In genomic region chr3:196639517-196640500, GRCh38 we compare ENCODE assay signal across 9 cellular contexts. TPM values are rescaled to one million over a fixed set of nuclear protein-coding genes. Genes with fewer than 3 reads are reported as not detected.
DNase-seq lines count a peak whose midpoint lies in the region; ATAC-seq and TF ChIP-seq lines count a peak whose summit lies in the region.
"Had no signal": no experiment of that assay in that cellular context is flagged by ENCODE, and none has a peak within 500 bp of the region (broad histone marks: within the 10 kb centered on the region; RNA-seq: fewer than 3 reads in every experiment).

Gene NRROS, plus strand, starts transcription at chr3:196639694. Its CDS starts 14,846 bp downstream, at chr3:196654540.

- peaks cover 3% of the 10 kb centered on the region for H3K79me1 ChIP-seq in neuronal stem cell (ENCODE audit: low read depth, low read length)

- peak within 1 kb of the TSS; percentile 60 for H3K4ac ChIP-seq in neuronal stem cell (ENCODE audit: low read length)

- WGBS in neuronal stem cell (ENCODE audit: extremely low coverage in 2 of 2, insufficient read length in 2 of 2, insufficient replicate concordance in 1 of 2), 2 donors: no CpG with 5 or more reads among the region's 68 CpGs

- peak within 1 kb of the TSS; percentile 87 for H2AFZ ChIP-seq in neuronal stem cell (ENCODE audit: low read length)

- H3K18ac ChIP-seq in neuronal stem cell (ENCODE audit: low read length): peak within 1 kb of the TSS; percentile 94

- peak within 1 kb of the TSS; percentile 100 for H2BK15ac ChIP-seq in neuronal stem cell (ENCODE audit: low read length)

- H3K4me3 ChIP-seq in neuronal stem cell (ENCODE audit: low read length in 2 of 2): peak within 1 kb of the TSS; percentile 17 to 56

- H3K27ac ChIP-seq in foreskin keratinocyte (no peak within 1 kb of the TSS), neuronal stem cell (replicated peaks; ENCODE audit: low read length) (no peak within 1 kb of the TSS), temporal lobe (ENCODE audit: low read depth, low read length) (peak within 1 kb of the TSS; percentile 22)
- H3K27ac ChIP-seq: C4-2B had no signal

- peak within 1 kb of the TSS; percentile 25 for H2BK5ac ChIP-seq in neuronal stem cell (ENCODE audit: low read length)

- H3K4me2 ChIP-seq in neuronal stem cell (ENCODE audit: insufficient read depth, low read length, poor library complexity, severe bottlenecking): peak within 1 kb of the TSS; percentile 54

- peak within 1 kb of the TSS; percentile 26 for H3K23ac ChIP-seq in neuronal stem cell (ENCODE audit: low read depth, low read length, poor library complexity)

- peaks cover 45% of the 10 kb centered on the region for H3K36me3 Mint-ChIP-seq in activated T-helper 2 cell treated with anti-CD3 and anti-CD28 coated beads, Interferon-gamma antibody, Interleukin-2, Interleukin-4, amounts not matched to agents 10 μg/mL and 5 μg/mL and 100 μg/mL, durations not matched to agents 14 hours and 24 hours and 36 hours (ENCODE audit: low read depth)

- peaks cover 58% of the 10 kb centered on the region for H3K4me1 Mint-ChIP-seq in activated T-helper 2 cell treated with anti-CD3 and anti-CD28 coated beads, Interferon-gamma antibody, Interleukin-2, Interleukin-4, amounts not matched to agents 10 μg/mL and 5 μg/mL and 100 μg/mL, durations not matched to agents 14 hours and 24 hours and 36 hours (ENCODE audit: low read depth)

- H3K27ac Mint-ChIP-seq in activated T-helper 2 cell treated with anti-CD3 and anti-CD28 coated beads, Interferon-gamma antibody, Interleukin-2, Interleukin-4, amounts not matched to agents 10 μg/mL and 5 μg/mL and 100 μg/mL, durations not matched to agents 14 hours and 24 hours and 36 hours: peak within 1 kb of the TSS; percentile 99

- peak within 1 kb of the TSS; percentile 96 for H3K4me3 Mint-ChIP-seq in activated T-helper 2 cell treated with anti-CD3 and anti-CD28 coated beads, Interferon-gamma antibody, Interleukin-2, Interleukin-4, amounts not matched to agents 10 μg/mL and 5 μg/mL and 100 μg/mL, durations not matched to agents 14 hours and 24 hours and 36 hours (ENCODE audit: low read depth)

- H3K9me3 Mint-ChIP-seq in activated T-helper 2 cell treated with anti-CD3 and anti-CD28 coated beads, Interferon-gamma antibody, Interleukin-2, Interleukin-4, amounts not matched to agents 10 μg/mL and 5 μg/mL and 100 μg/mL, durations not matched to agents 14 hours and 24 hours and 36 hours: no peaks in the 10 kb centered on the region

- no peaks in the 10 kb centered on the region for H3K27me3 Mint-ChIP-seq in activated T-helper 2 cell treated with anti-CD3 and anti-CD28 coated beads, Interferon-gamma antibody, Interleukin-2, Interleukin-4, amounts not matched to agents 10 μg/mL and 5 μg/mL and 100 μg/mL, durations not matched to agents 14 hours and 24 hours and 36 hours (ENCODE audit: low read depth)

- peaks cover 0 to 2% of the 10 kb centered on the region in 2 donors for H3K9me3 ChIP-seq in neuronal stem cell (replicated peaks in 1 of 2; ENCODE audit: control insufficient read depth in 2 of 2, insufficient read depth in 1 of 2, low read depth in 1 of 2, low read length in 2 of 2)

- ATAC-seq in HG03354 (IDR thresholded peaks at IDR 0.05; ENCODE audit: poor library complexity, severe bottlenecking, unreplicated experiment) (peak; percentile 44), foreskin keratinocyte (peak; percentile 67)

- peak; percentile 52 to 72 for DNase-seq in NCI-H524 (lab: John Stamatoyannopoulos, UW)
- no peak for DNase-seq in NCI-H524 treated with DMSO at 0.1 percent for 48 hours (lab: John Stamatoyannopoulos, UW)
- DNase-seq in OCI-M1 (lab: John Stamatoyannopoulos, UW): peak; percentile 78
- peak; percentile 71 for DNase-seq in activated T-helper 2 cell treated with anti-CD3 and anti-CD28 coated beads, Interferon-gamma antibody, Interleukin-2, Interleukin-4, amounts not matched to agents 10 μg/mL and 5 μg/mL and 100 μg/mL, durations not matched to agents 14 hours and 24 hours and 36 hours (ENCODE audit: low spot score)
- peak in 1 of 2 donors; percentile 11 for DNase-seq in foreskin keratinocyte
- DNase-seq in neuronal stem cell (ENCODE audit: low spot score): peak; percentile 30

- peak within 1 kb of the TSS; percentile 5 for H3K14ac ChIP-seq in neuronal stem cell (ENCODE audit: low read length)

- H3K4me1 ChIP-seq in foreskin keratinocyte: no peaks in the 10 kb centered on the region
- H3K4me1 ChIP-seq in neuronal stem cell (ENCODE audit: control insufficient read depth in 2 of 2, insufficient read depth in 1 of 2, low read depth in 1 of 2, low read length in 2 of 2): peaks cover 2 to 9% of the 10 kb centered on the region in 2 donors

- intact Hi-C loops in activated T-helper 2 cell treated with anti-CD3 and anti-CD28 coated beads, Interferon-gamma antibody, Interleukin-2, Interleukin-4, amounts not matched to agents 10 μg/mL and 5 μg/mL and 100 μg/mL, durations not matched to agents 14 hours and 24 hours and 36 hours (cut with micrococcal nuclease): loop anchor here (1.0 to 2.0 kb wide), 3 partner anchors 8 to 45 kb away; no protein-coding TSS in a partner anchor

- peak within 1 kb of the TSS; percentile 70 for H2AK5ac ChIP-seq in neuronal stem cell (ENCODE audit: low read depth, low read length)

- no peak within 1 kb of the TSS for H3K9ac ChIP-seq in neuronal stem cell (ENCODE audit: low read depth, low read length, poor library complexity)

- H4K91ac ChIP-seq in neuronal stem cell (ENCODE audit: low read depth, low read length, poor library complexity): peak within 1 kb of the TSS; percentile 33

- H2BK120ac ChIP-seq in neuronal stem cell (ENCODE audit: low read depth, low read length): peak within 1 kb of the TSS; percentile 66

- peak within 1 kb of the TSS; percentile 64 for H2BK12ac ChIP-seq in neuronal stem cell (ENCODE audit: low read length)

- no peaks in the 10 kb centered on the region for H3K36me3 ChIP-seq in neuronal stem cell (replicated peaks in 1 of 2; ENCODE audit: control insufficient read depth in 2 of 2, insufficient read depth in 2 of 2, low read length in 2 of 2)

- TF ChIP-seq CTCF in foreskin keratinocyte (conservative IDR thresholded peaks at IDR 0.05): no peak

- peak within 1 kb of the TSS; percentile 32 for H4K8ac ChIP-seq in neuronal stem cell (ENCODE audit: low read depth, low read length)

- H3K27me3 ChIP-seq in foreskin keratinocyte (peaks cover 34% of the 10 kb centered on the region), neuronal stem cell (ENCODE audit: control insufficient read depth in 3 of 3, insufficient read depth in 3 of 3, low read depth in 1 of 3, low read length in 3 of 3) (peaks cover 0 to 12% (median 0%) of the 10 kb centered on the region in 3 experiments)

RNA-seq across cellular contexts. Expression of gene NRROS, which starts in this region (rescaled TPM):
- 51.4 and 53.2 TPM in 2 replicates for total RNA-seq in activated T-helper 2 cell treated with anti-CD3 and anti-CD28 coated beads, Interferon-gamma antibody, Interleukin-2, Interleukin-4, amounts not matched to agents 10 μg/mL and 5 μg/mL and 100 μg/mL, durations not matched to agents 14 hours and 24 hours and 36 hours
- total RNA-seq in foreskin keratinocyte: 0.03 and 0.11 TPM in 2 replicates
- 0.12 and 0.19 TPM in 2 replicates for polyA plus RNA-seq in foreskin keratinocyte
- polyA plus RNA-seq in neuronal stem cell (2013, experiment 1 of 2): 2.1 TPM
- 2.0 TPM for polyA plus RNA-seq in neuronal stem cell (2013, experiment 2 of 2)
- total RNA-seq in temporal lobe: 0.49 TPM

Comparison
In these comparisons a context has a peak if more than half of its experiments do, and no peak if none do; other contexts are left out.
1. RNA of gene NRROS (total RNA-seq): 51.4 to 53.2 TPM in activated T-helper 2 cell treated with anti-CD3 and anti-CD28 coated beads, Interferon-gamma antibody, Interleukin-2, Interleukin-4, amounts not matched to agents 10 μg/mL and 5 μg/mL and 100 μg/mL, durations not matched to agents 14 hours and 24 hours and 36 hours; 0.49 TPM in temporal lobe (single experiment) and 0.03 to 0.11 TPM in foreskin keratinocyte; every median in the first group is over 10 times any median in the second.
2. Peak in ATAC-seq in foreskin keratinocyte; RNA of the gene not detected or under 1 TPM.